Comparison of ENCODE assay signal across 12 cellular contexts in the genomic region with DNA sequence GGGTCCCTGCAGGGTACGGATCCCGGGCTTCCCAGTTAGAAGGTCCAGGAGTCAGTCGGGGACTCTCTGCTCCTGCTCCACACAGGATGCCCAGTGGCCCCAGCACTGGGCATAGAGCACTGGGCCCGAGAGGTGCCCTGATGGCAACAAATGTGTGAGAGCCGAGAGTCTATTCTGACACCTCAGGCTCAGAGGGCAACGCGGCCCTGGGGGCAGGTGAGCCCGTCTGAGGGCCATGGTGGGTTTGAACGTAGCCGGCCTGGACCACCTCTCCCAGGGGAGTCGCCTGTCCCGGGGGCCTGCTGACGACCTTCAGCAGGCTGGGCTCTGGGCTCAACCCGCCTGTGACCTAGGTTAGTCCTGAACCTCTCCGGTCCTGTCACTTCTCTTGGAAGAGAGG. TPM values are rescaled to one million over a fixed set of nuclear protein-coding genes. Genes with fewer than 3 reads are reported as not detected.
"Had no signal": no experiment of that assay in that cellular context is flagged by ENCODE, and none has a peak within 500 bp of the region (broad histone marks: within the 10 kb centered on the region; RNA-seq: fewer than 3 reads in every experiment).

No MANE protein-coding gene starts in this region.

RNA-seq across cellular contexts. Expression of a gene that starts 23.2 kb away (rescaled TPM):
- total RNA-seq: hepatocyte, kidney, kidney epithelial cell, left cardiac atrium, left ventricle myocardium inferior, left ventricle myocardium superior, lung microvascular endothelial cell, mesenteric fat pad, mesothelial cell of epicardium, myocyte had no signal
- polyA plus RNA-seq: hepatocyte; mammary epithelial cell; naive thymus-derived CD4-positive, alpha-beta T cell had no signal
